In the genomic region with DNA sequence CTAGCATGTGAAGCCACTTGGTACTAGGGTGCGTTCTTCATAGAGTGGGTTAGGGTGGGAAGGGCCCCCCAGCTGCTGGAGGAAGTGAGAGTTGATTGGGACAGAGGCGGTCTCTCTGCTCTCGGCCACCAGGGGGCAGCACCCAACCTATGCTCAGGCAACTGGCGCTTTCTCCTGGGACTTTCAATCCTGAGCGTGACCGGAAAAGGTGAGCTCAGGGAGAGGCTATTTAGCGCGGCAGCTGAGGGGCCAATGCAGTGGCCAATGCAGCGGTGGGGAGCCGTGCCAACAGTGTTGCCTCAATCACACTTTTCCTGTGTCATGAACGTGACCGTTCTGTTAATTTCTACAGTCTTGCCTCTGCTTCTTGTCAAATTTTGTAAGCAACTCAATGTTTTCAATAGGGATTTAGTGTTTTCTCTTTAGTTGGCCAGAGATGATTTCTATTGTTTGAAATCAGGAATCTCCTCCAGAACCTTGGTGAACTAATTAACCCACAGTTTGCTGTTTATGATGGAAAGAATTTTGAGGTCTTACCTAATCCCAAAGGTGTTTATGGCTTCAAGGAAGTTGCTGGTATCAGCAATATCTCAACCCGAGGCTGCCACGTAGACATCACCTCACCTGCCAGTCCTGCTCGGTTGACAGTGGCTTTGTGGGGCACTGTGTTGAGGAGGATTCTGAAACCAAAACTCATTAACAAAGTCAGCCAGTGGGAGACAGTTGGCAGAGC, we compare ENCODE assay signal across 8 cellular contexts.
DNase-seq lines count a peak whose midpoint lies in the region; ATAC-seq, FAIRE-seq and TF ChIP-seq lines count a peak whose summit lies in the region.

No MANE protein-coding gene starts in this region.

- H3K36me3 Mint-ChIP-seq in activated T-cell treated with anti-CD3 and anti-CD28 coated beads, Interleukin-2, amount 50 U/mL, for 4 hours (ENCODE audit: insufficient read depth) = peaks cover 1% of the 10 kb centered on the region
- no peaks in the 10 kb centered on the region for H3K36me3 Mint-ChIP-seq in natural killer cell

- peaks cover 2% of the 10 kb centered on the region for H3K4me1 Mint-ChIP-seq in activated T-cell treated with anti-CD3 and anti-CD28 coated beads, Interleukin-2, amount 50 U/mL, for 4 hours (ENCODE audit: low read depth)
- peaks cover 0 to 7% of the 10 kb centered on the region in 2 donors for H3K4me1 Mint-ChIP-seq in natural killer cell

- peak overlapping the region; percentile 53 for H3K4me2 ChIP-seq in A549

- no peak overlapping the region for H3K9ac ChIP-seq in NT2/D1 (ENCODE audit: insufficient read length, low read depth)

- 32% methylated on average over 15 of the region's 15 CpGs for WGBS in A549 (ENCODE audit: missing lambda C conversion rate)

- POLR2A ChIA-PET in A549 (lab: Yijun Ruan, JAX) = interaction anchor here (0.6 to 1.4 kb wide), 3 partner anchors 12 to 69 kb away, joined by 3 to 7 read pairs (median 4); no protein-coding TSS in a partner anchor

- no peak for TF ChIP-seq POLR2A in A549 (IDR thresholded peaks at IDR 0.05; ENCODE audit: low read length)

- peak overlapping the region; percentile 37 to 59; a peak in 5 of 6 replicates for H3K27ac ChIP-seq in A549

- H3K4me1 ChIP-seq in A549 (peaks cover 27% of the 10 kb centered on the region), NT2/D1 (ENCODE audit: insufficient read depth, insufficient read length) (no peaks in the 10 kb centered on the region)

- no peak overlapping the region for H3K27ac Mint-ChIP-seq in natural killer cell

- TF ChIP-seq EP300 in A549 (IDR thresholded peaks at IDR 0.05) = no peak

- DNase-seq in A549 (ENCODE audit: low read depth in 1 of 2, low spot score in 1 of 2) = peak; percentile 77 to 84
- DNase-seq in NT2/D1 (ENCODE audit: low read depth, low spot score) = peak; percentile 46
- peak; percentile 43 for DNase-seq in activated T-cell treated with anti-CD3 and anti-CD28 coated beads, Interleukin-2, amount 50 U/mL, for 4 hours
- peak; percentile 40 for DNase-seq in fibroblast of gingiva (ENCODE audit: low read depth)
- peak; percentile 61 for DNase-seq in natural killer cell
- peak; percentile 19 for DNase-seq in stimulated activated naive CD4-positive, alpha-beta T cell treated with Interleukin-2 at 50 U/mL for 16 hours (lab: John Stamatoyannopoulos, UW)

- CTCF ChIA-PET in A549 (lab: Yijun Ruan, JAX) = interaction anchor here (0.6 to 3.6 kb wide), 43 partner anchors 9 to 1218 kb away, joined by 3 to 59 read pairs (median 4); no protein-coding TSS in a partner anchor

- H3K9me3 ChIP-seq in A549 (peaks cover 8% of the 10 kb centered on the region; the same call in 1 of the 3 replicates), NT2/D1 (ENCODE audit: insufficient read depth, low read length) (peaks cover 43% of the 10 kb centered on the region)

- TF ChIP-seq CTCF in A549 (IDR thresholded peaks at IDR 0.05) = peak; percentile 82
- peak; percentile 91 for TF ChIP-seq CTCF in natural killer cell (IDR thresholded peaks at IDR 0.05)

- H3K9me3 Mint-ChIP-seq in activated T-cell treated with anti-CD3 and anti-CD28 coated beads, Interleukin-2, amount 50 U/mL, for 4 hours = peaks cover 13% of the 10 kb centered on the region
- peaks cover 0 to 2% of the 10 kb centered on the region in 2 donors for H3K9me3 Mint-ChIP-seq in natural killer cell

- no peak overlapping the region for H3K4me3 Mint-ChIP-seq in activated T-cell treated with anti-CD3 and anti-CD28 coated beads, Interleukin-2, amount 50 U/mL, for 4 hours
- no peak overlapping the region for H3K4me3 Mint-ChIP-seq in natural killer cell

- no peaks in the 10 kb centered on the region for H3K36me3 ChIP-seq in NT2/D1 (ENCODE audit: insufficient read depth, insufficient read length, low read length)

- no peak for FAIRE-seq in A549 (lab: Jason Lieb, UNC)

- H3K27me3 Mint-ChIP-seq in activated T-cell treated with anti-CD3 and anti-CD28 coated beads, Interleukin-2, amount 50 U/mL, for 4 hours (ENCODE audit: low read depth) = peaks cover 30% of the 10 kb centered on the region
- H3K27me3 Mint-ChIP-seq in natural killer cell (ENCODE audit: low read depth in 2 of 2) = peaks cover 18 to 26% of the 10 kb centered on the region in 2 donors

- TF ChIP-seq RAD21 in A549 (conservative IDR thresholded peaks at IDR 0.05 in 1 of 2, IDR thresholded peaks at IDR 0.05 in 1 of 2) = peak; percentile 66 to 67

- intact Hi-C loops in natural killer cell (cut with micrococcal nuclease) = loop anchor here (2.0 to 10.0 kb wide), 2 partner anchors 228 to 800 kb away; no protein-coding TSS in a partner anchor

- H3K4me3 ChIP-seq in A549 (no peak overlapping the region), NT2/D1 (ENCODE audit: insufficient read length, low read depth) (no peak overlapping the region)

- H3K27me3 ChIP-seq in NT2/D1 (ENCODE audit: insufficient read depth, insufficient read length) = no peaks in the 10 kb centered on the region

- peak; percentile 79 to 94 for ATAC-seq in A549
- peak; percentile 59 for ATAC-seq in GM18508 (IDR thresholded peaks at IDR 0.05; ENCODE audit: insufficient read depth, unreplicated experiment)
- ATAC-seq in HG03135 (IDR thresholded peaks at IDR 0.05; ENCODE audit: unreplicated experiment) = peak; percentile 82
- peak in 1 of 2 donors; percentile 66 for ATAC-seq in activated T-cell treated with anti-CD3 and anti-CD28 coated beads, Interleukin-2, amount 50 U/mL, for 4 hours
- ATAC-seq in natural killer cell = peak; percentile 61 to 85 (median 82)

TF ChIP-seq in A549, 52 proteins besides CTCF, POLR2A, EP300 and RAD21:
- TF ChIP-seq NR3C1 (IDR thresholded peaks at IDR 0.05) (no peak), SMC3 (IDR thresholded peaks at IDR 0.05) (peak; percentile 72), BHLHE40 (IDR thresholded peaks at IDR 0.05; ENCODE audit: low read depth, low read length) (no peak), MAFK (IDR thresholded peaks at IDR 0.05; ENCODE audit: partially characterized antibody) (peak; percentile 64)

Comparison
In these comparisons a context has a peak if more than half of its experiments do, and no peak if none do; other contexts are left out.
1. DNase-seq: peak in every context shown above with its lines; median percentile 80 in A549; 61 in natural killer cell; 46 in NT2/D1; 43 in activated T-cell treated with anti-CD3 and anti-CD28 coated beads, Interleukin-2, amount 50 U/mL, for 4 hours; 40 in fibroblast of gingiva; 19 in stimulated activated naive CD4-positive, alpha-beta T cell treated with Interleukin-2 at 50 U/mL for 16 hours.